Comparison of ENCODE assay signal across 10 cellular contexts in genomic region chr1:17189632-17190525, GRCh38. TPM values are rescaled to one million over a fixed set of nuclear protein-coding genes. Genes with fewer than 3 reads are reported as not detected.
DNase-seq lines count a peak whose midpoint lies in the region; ATAC-seq lines count a peak whose summit lies in the region.
"Had no signal": no experiment of that assay in that cellular context is flagged by ENCODE, and none has a peak within 500 bp of the region (broad histone marks: within the 10 kb centered on the region; RNA-seq: fewer than 3 reads in every experiment).

No MANE protein-coding gene starts in this region.

- no peak for ATAC-seq in HG03432 (IDR thresholded peaks at IDR 0.05; ENCODE audit: unreplicated experiment)

- DNase-seq in GM04503 (ENCODE audit: low read depth) (peak; percentile 93), SK-MEL-5 (ENCODE audit: low read depth, low spot score) (peak; percentile 16), fibroblast of gingiva (ENCODE audit: low read depth) (peak; percentile 91), renal cortical epithelial cell (ENCODE audit: low read depth) (peak; percentile 93), MV-4-11 (lab: John Stamatoyannopoulos, UW) (no peak), NCI-H1092 (lab: John Stamatoyannopoulos, UW) (no peak)
- no peak for DNase-seq in stimulated activated CD4-positive, alpha-beta T cell treated with anti-CD3 and anti-CD28 coated beads, Interleukin-15, amount 100 ng/mL, for 24 hours
- DNase-seq: activated CD4-positive, alpha-beta T cell treated with anti-CD3 and anti-CD28 coated beads, Interleukin-2, amount 10 ng/mL, durations not matched to agents 7 days and 5 days had no signal

- in situ Hi-C loops in SK-MEL-5 (cut with HindIII; ENCODE audit: low pct_unique_long_range_greater_than_20kb, low sequenced_read_pairs): no loop called here

RNA-seq across cellular contexts. Expression of gene PADI1, which starts 15.0 kb away (rescaled TPM):
- 0.35 TPM in 1 of 2 replicates, not detected in the other for total RNA-seq in SK-MEL-5 (2014; rRNA removed; shearing (Covaris generic))
- 0.08 TPM in 1 of 2 replicates, not detected in the other for polyA plus RNA-seq in SK-MEL-5 (2015; cell fraction: cytosol; rRNA removed)
- polyA plus RNA-seq in SK-MEL-5 (2015; cell fraction: nucleus; rRNA removed): 0.66 and 1.2 TPM in 2 replicates
- 1.5 and 26.0 TPM in 2 replicates for total RNA-seq in renal cortical epithelial cell
- total RNA-seq: activated CD4-positive, alpha-beta T cell treated with anti-CD3 and anti-CD28 coated beads, Interleukin-2, amount 10 ng/mL, durations not matched to agents 7 days and 5 days; pulmonary artery endothelial cell had no signal

RNA-seq across cellular contexts. Expression of gene PADI3, which starts 59.0 kb away (rescaled TPM):
- total RNA-seq in SK-MEL-5 (2014; rRNA removed; shearing (Covaris generic)): 0.19 and 0.21 TPM in 2 replicates
- polyA plus RNA-seq in SK-MEL-5 (2015; cell fraction: cytosol; rRNA removed): 0.26 and 0.37 TPM in 2 replicates
- 0.12 and 0.51 TPM in 2 replicates for polyA plus RNA-seq in SK-MEL-5 (2015; cell fraction: nucleus; rRNA removed)
- 0.05 and 0.35 TPM in 2 replicates for total RNA-seq in renal cortical epithelial cell
- total RNA-seq: activated CD4-positive, alpha-beta T cell treated with anti-CD3 and anti-CD28 coated beads, Interleukin-2, amount 10 ng/mL, durations not matched to agents 7 days and 5 days; pulmonary artery endothelial cell had no signal

Comparison
In these comparisons a context has a peak if more than half of its experiments do, and no peak if none do; other contexts are left out.
1. DNase-seq: peak in GM04503 (single experiment), SK-MEL-5 (single experiment), fibroblast of gingiva (single experiment) and renal cortical epithelial cell (single experiment); none in MV-4-11 (single experiment), NCI-H1092 (single experiment) and stimulated activated CD4-positive, alpha-beta T cell treated with anti-CD3 and anti-CD28 coated beads, Interleukin-15, amount 100 ng/mL, for 24 hours (single experiment).